ENCODE assay signal across 2 cellular contexts in genomic region chr2:100782376-100782878, GRCh38.
TF ChIP-seq lines count a peak whose summit lies in the region.

No MANE protein-coding gene starts in this region.

TF ChIP-seq in IMR-90, 13 proteins besides CTCF, POLR2A, EP300 and RAD21:
- TF ChIP-seq FOS (IDR thresholded peaks at IDR 0.05; ENCODE audit: low read depth, low read length) (no peak), SMC3 (IDR thresholded peaks at IDR 0.05; ENCODE audit: low read depth, low read length) (no peak), NFE2L2 (IDR thresholded peaks at IDR 0.05; ENCODE audit: low read depth, low read length) (no peak), MAZ (IDR thresholded peaks at IDR 0.05; ENCODE audit: borderline replicate concordance, low read depth, low read length) (no peak), BHLHE40 (IDR thresholded peaks at IDR 0.05; ENCODE audit: low read depth, low read length) (no peak), CHD1 (IDR thresholded peaks at IDR 0.05; ENCODE audit: low read depth, low read length) (no peak), MAFK (IDR thresholded peaks at IDR 0.05; ENCODE audit: low read depth, low read length) (no peak), USF2 (IDR thresholded peaks at IDR 0.05; ENCODE audit: low read depth, low read length) (no peak), RCOR1 (IDR thresholded peaks at IDR 0.05; ENCODE audit: insufficient replicate concordance, low read length) (no peak), RFX5 (IDR thresholded peaks at IDR 0.05; ENCODE audit: low read depth, low read length) (no peak), MXI1 (IDR thresholded peaks at IDR 0.05; ENCODE audit: borderline replicate concordance, low read depth, low read length) (no peak), CEBPB (IDR thresholded peaks at IDR 0.05; ENCODE audit: low read depth, low read length) (no peak), ELK1 (IDR thresholded peaks at IDR 0.05; ENCODE audit: borderline replicate concordance, low read depth, low read length) (no peak)

TF ChIP-seq in SK-N-SH, 30 proteins besides CTCF, POLR2A, EP300 and RAD21:
- TF ChIP-seq TEAD4 (IDR thresholded peaks at IDR 0.05; ENCODE audit: borderline replicate concordance, insufficient read depth), result no peak
- no peak for TF ChIP-seq GABPA (IDR thresholded peaks at IDR 0.05; ENCODE audit: low read depth)
- no peak for TF ChIP-seq ZBTB33 (IDR thresholded peaks at IDR 0.05; ENCODE audit: borderline replicate concordance, low read depth)
- TF ChIP-seq RCOR1 (IDR thresholded peaks at IDR 0.05; ENCODE audit: low read length), result no peak
- no peak for TF ChIP-seq GATA2 (CRISPR knock-in tag; IDR thresholded peaks at IDR 0.05)
- no peak for TF ChIP-seq EZH2phosphoT487 (IDR thresholded peaks at IDR 0.05; ENCODE audit: borderline replicate concordance, low read depth)
- no peak for TF ChIP-seq NRF1 (IDR thresholded peaks at IDR 0.05; ENCODE audit: low read depth, low read length)
- TF ChIP-seq SMC3 (IDR thresholded peaks at IDR 0.05; ENCODE audit: low read depth, low read length), result no peak
- no peak for TF ChIP-seq USF2 (IDR thresholded peaks at IDR 0.05; ENCODE audit: borderline replicate concordance, low read depth, low read length)
- no peak for TF ChIP-seq TAF1 (IDR thresholded peaks at IDR 0.05; ENCODE audit: borderline replicate concordance, low read depth, low read length)
- no peak for TF ChIP-seq JUND (IDR thresholded peaks at IDR 0.05)
- TF ChIP-seq MXI1 (IDR thresholded peaks at IDR 0.05; ENCODE audit: low read depth, low read length), result no peak
- no peak for TF ChIP-seq NFIC (IDR thresholded peaks at IDR 0.05; ENCODE audit: borderline replicate concordance)
- no peak for TF ChIP-seq PBX3 (IDR thresholded peaks at IDR 0.05)
- no peak for TF ChIP-seq REST (IDR thresholded peaks at IDR 0.05; ENCODE audit: low read depth, low read length)
- no peak for TF ChIP-seq FOXJ3 (CRISPR knock-in tag; IDR thresholded peaks at IDR 0.05)
- TF ChIP-seq FOSL2 (IDR thresholded peaks at IDR 0.05; ENCODE audit: borderline replicate concordance, low read depth), result no peak
- no peak for TF ChIP-seq RFX5 (IDR thresholded peaks at IDR 0.05; ENCODE audit: low read length)
- no peak for TF ChIP-seq POLR2AphosphoS5 (IDR thresholded peaks at IDR 0.05; ENCODE audit: low read depth, low read length)
